ENCODE assay signal across 8 cellular contexts in genomic region chr7:1159231-1159630, GRCh38. TPM values are rescaled to one million over a fixed set of nuclear protein-coding genes. Genes with fewer than 3 reads are reported as not detected.
DNase-seq lines count a peak whose midpoint lies in the region; ATAC-seq and TF ChIP-seq lines count a peak whose summit lies in the region.
"Not testable (repeated sequence)": the region's sequence is repeated elsewhere in the genome, so short reads cannot be mapped to it uniquely, and the experiment has no call there.

No MANE protein-coding gene starts in this region.

- H3K4me3 ChIP-seq in AG10803 (ENCODE audit: low read length) (peak overlapping the region; percentile 71), SU-DHL-6 (ENCODE audit: insufficient read depth, low read length, poor library complexity, severe bottlenecking) (peak overlapping the region; percentile 54), iPS-20b (ENCODE audit: low read length) (peak overlapping the region; percentile 74)

- H3K79me2 ChIP-seq in SU-DHL-6 (ENCODE audit: insufficient read depth, low read length) = peaks cover 29% of the 10 kb centered on the region

- H3F3A ChIP-seq in SU-DHL-6 (ENCODE audit: insufficient read depth) = not testable (repeated sequence)

- H3K4me2 ChIP-seq in SU-DHL-6 (ENCODE audit: low read depth, low read length, poor library complexity, severe bottlenecking) = peak overlapping the region; percentile 73

- H3K9me3 ChIP-seq in SU-DHL-6 (ENCODE audit: insufficient read depth, low read length); iPS-20b (ENCODE audit: insufficient read depth, low read depth, low read length): not testable (repeated sequence)

- not testable (repeated sequence) for H3K9me3 Mint-ChIP-seq in HFFc6; activated naive CD8-positive, alpha-beta T cell treated with anti-CD3 and anti-CD28 coated beads, Interleukin-2, amount 50 U/mL, for 24 hours; endothelial cell (ENCODE audit: unreplicated experiment); nephron progenitor cell; stimulated activated naive CD8-positive, alpha-beta T cell treated with anti-CD3 and anti-CD28 coated beads, Interleukin-15, Interleukin-2, amounts not matched to agents 100 ng/mL and 50 ng/mL, for 24 hours

- H4K20me1 ChIP-seq in SU-DHL-6 (ENCODE audit: low read depth, low read length) = not testable (repeated sequence)

- ATAC-seq in activated naive CD8-positive, alpha-beta T cell treated with anti-CD3 and anti-CD28 coated beads, Interleukin-2, amount 50 U/mL, for 24 hours = not testable (repeated sequence)

- not testable (repeated sequence) for H3K9me2 ChIP-seq in SU-DHL-6 (replicated peaks; ENCODE audit: insufficient read depth, low read length)

- H3K9ac ChIP-seq in SU-DHL-6 (ENCODE audit: low read length) = peak overlapping the region; percentile 91
- not testable (repeated sequence) for H3K9ac ChIP-seq in iPS-20b (ENCODE audit: low read depth, low read length)

- H3K36me3 Mint-ChIP-seq in HFFc6 (ENCODE audit: low read depth) = peaks cover 21% of the 10 kb centered on the region
- H3K36me3 Mint-ChIP-seq in activated naive CD8-positive, alpha-beta T cell treated with anti-CD3 and anti-CD28 coated beads, Interleukin-2, amount 50 U/mL, for 24 hours (ENCODE audit: low read depth) = peaks cover 22% of the 10 kb centered on the region
- H3K36me3 Mint-ChIP-seq in endothelial cell (ENCODE audit: low read depth, unreplicated experiment) = peaks cover 33% of the 10 kb centered on the region
- peaks cover 12% of the 10 kb centered on the region for H3K36me3 Mint-ChIP-seq in nephron progenitor cell (ENCODE audit: low read depth)
- H3K36me3 Mint-ChIP-seq in stimulated activated naive CD8-positive, alpha-beta T cell treated with anti-CD3 and anti-CD28 coated beads, Interleukin-15, Interleukin-2, amounts not matched to agents 100 ng/mL and 50 ng/mL, for 24 hours (ENCODE audit: low read depth) = peaks cover 28% of the 10 kb centered on the region

- TF ChIP-seq CTCF in AG10803 (conservative IDR thresholded peaks at IDR 0.05; ENCODE audit: low read length); HFFc6 (IDR thresholded peaks at IDR 0.05); SU-DHL-6 (IDR thresholded peaks at IDR 0.05; ENCODE audit: insufficient read depth, low read length, poor library complexity, severe bottlenecking); endothelial cell (IDR thresholded peaks at IDR 0.05; ENCODE audit: unreplicated experiment); nephron progenitor cell (IDR thresholded peaks at IDR 0.05): not testable (repeated sequence)

- not testable (repeated sequence) for H3K4me1 ChIP-seq in iPS-20b (ENCODE audit: insufficient read depth, low read length)

- peaks cover 34% of the 10 kb centered on the region for H3K4me1 Mint-ChIP-seq in HFFc6 (ENCODE audit: low read depth)
- H3K4me1 Mint-ChIP-seq in activated naive CD8-positive, alpha-beta T cell treated with anti-CD3 and anti-CD28 coated beads, Interleukin-2, amount 50 U/mL, for 24 hours = peaks cover 26% of the 10 kb centered on the region
- peaks cover 14% of the 10 kb centered on the region for H3K4me1 Mint-ChIP-seq in endothelial cell (ENCODE audit: unreplicated experiment)
- peaks cover 37% of the 10 kb centered on the region for H3K4me1 Mint-ChIP-seq in nephron progenitor cell
- H3K4me1 Mint-ChIP-seq in stimulated activated naive CD8-positive, alpha-beta T cell treated with anti-CD3 and anti-CD28 coated beads, Interleukin-15, Interleukin-2, amounts not matched to agents 100 ng/mL and 50 ng/mL, for 24 hours (ENCODE audit: low read depth) = peaks cover 29% of the 10 kb centered on the region

- not testable (repeated sequence) for H3K27ac ChIP-seq in SU-DHL-6 (ENCODE audit: low read depth, low read length); iPS-20b (ENCODE audit: low read length)

- not testable (repeated sequence) for H3K36me3 ChIP-seq in SU-DHL-6 (ENCODE audit: low read length)
- H3K36me3 ChIP-seq in iPS-20b (ENCODE audit: insufficient read depth, low read depth, low read length) = peaks cover 31% of the 10 kb centered on the region

- not testable (repeated sequence) for DNase-seq in AG10803 (ENCODE audit: low read depth); HFFc6; activated naive CD8-positive, alpha-beta T cell treated with anti-CD3 and anti-CD28 coated beads, Interleukin-2, amount 50 U/mL, for 24 hours; endothelial cell (ENCODE audit: low spot score)
- peak; percentile 30 for DNase-seq in nephron progenitor cell

- not testable (repeated sequence) for H2AFZ ChIP-seq in SU-DHL-6 (ENCODE audit: low read depth, low read length, severe bottlenecking)

- not testable (repeated sequence) for H3K27me3 ChIP-seq in SU-DHL-6 (ENCODE audit: low read length); iPS-20b (ENCODE audit: insufficient read depth, low read length)

- H3K27ac Mint-ChIP-seq in HFFc6 (peak overlapping the region; percentile 82), endothelial cell (ENCODE audit: unreplicated experiment) (peak overlapping the region; percentile 51), nephron progenitor cell (peak overlapping the region; percentile 95)
- peak overlapping the region; percentile 86 for H3K27ac Mint-ChIP-seq in activated naive CD8-positive, alpha-beta T cell treated with anti-CD3 and anti-CD28 coated beads, Interleukin-2, amount 50 U/mL, for 24 hours
- peak overlapping the region; percentile 89 for H3K27ac Mint-ChIP-seq in stimulated activated naive CD8-positive, alpha-beta T cell treated with anti-CD3 and anti-CD28 coated beads, Interleukin-15, Interleukin-2, amounts not matched to agents 100 ng/mL and 50 ng/mL, for 24 hours

- H3K4me3 Mint-ChIP-seq in HFFc6 (peak overlapping the region; percentile 97), endothelial cell (ENCODE audit: unreplicated experiment) (peak overlapping the region; percentile 90), nephron progenitor cell (peak overlapping the region; percentile 93)
- H3K4me3 Mint-ChIP-seq in activated naive CD8-positive, alpha-beta T cell treated with anti-CD3 and anti-CD28 coated beads, Interleukin-2, amount 50 U/mL, for 24 hours = peak overlapping the region; percentile 87
- peak overlapping the region; percentile 92 for H3K4me3 Mint-ChIP-seq in stimulated activated naive CD8-positive, alpha-beta T cell treated with anti-CD3 and anti-CD28 coated beads, Interleukin-15, Interleukin-2, amounts not matched to agents 100 ng/mL and 50 ng/mL, for 24 hours

- H3K27me3 Mint-ChIP-seq in HFFc6 (ENCODE audit: insufficient read depth); activated naive CD8-positive, alpha-beta T cell treated with anti-CD3 and anti-CD28 coated beads, Interleukin-2, amount 50 U/mL, for 24 hours; endothelial cell (ENCODE audit: unreplicated experiment); nephron progenitor cell (ENCODE audit: low read depth, poor library complexity); stimulated activated naive CD8-positive, alpha-beta T cell treated with anti-CD3 and anti-CD28 coated beads, Interleukin-15, Interleukin-2, amounts not matched to agents 100 ng/mL and 50 ng/mL, for 24 hours: not testable (repeated sequence)

RNA-seq across cellular contexts. Expression of gene ZFAND2A, which starts 0.8 kb away (rescaled TPM):
- total RNA-seq in HFFc6 (2021; fragmentation: NEBNext Ultra II Directional; extraction: Animal tissue kit (Norgen Biotek cat#: 25700)) = 10 to 100 TPM; 14.3 to 20.8 (median 18.0) TPM
- 36.0 TPM for total RNA-seq in endothelial cell (ENCODE audit: unreplicated experiment)
